Comparison of ENCODE assay signal across 22 cellular contexts in genomic region chr5:142086229-142086628, GRCh38.
"Had no signal": no experiment of that assay in that cellular context is flagged by ENCODE, and none has a peak within 500 bp of the region (broad histone marks: within the 10 kb centered on the region; RNA-seq: fewer than 3 reads in every experiment).

No MANE protein-coding gene starts in this region.

- H3K36me3 ChIP-seq: colonic mucosa, esophagus muscularis mucosa, esophagus squamous epithelium, gastrocnemius medialis, gastroesophageal sphincter, heart left ventricle, heart right ventricle had no signal

- H3K4me1 ChIP-seq: colonic mucosa, esophagus muscularis mucosa, esophagus squamous epithelium, foreskin keratinocyte, gastrocnemius medialis, gastroesophageal sphincter, heart right ventricle had no signal

- H3K9me3 ChIP-seq: colonic mucosa, esophagus muscularis mucosa, esophagus squamous epithelium, gastrocnemius medialis, gastroesophageal sphincter, heart left ventricle, heart right ventricle had no signal

- H3K27ac ChIP-seq: colonic mucosa, coronary artery, dorsolateral prefrontal cortex, epithelial cell of prostate, esophagus muscularis mucosa, esophagus squamous epithelium, foreskin keratinocyte, gastrocnemius medialis, gastroesophageal sphincter, heart left ventricle, heart right ventricle had no signal

- H3K4me3 ChIP-seq: colonic mucosa, coronary artery, dorsolateral prefrontal cortex, esophagus muscularis mucosa, esophagus squamous epithelium, gastrocnemius medialis, gastroesophageal sphincter, heart left ventricle, heart right ventricle had no signal

- H3K27me3 ChIP-seq: colonic mucosa, dorsolateral prefrontal cortex, gastrocnemius medialis, gastroesophageal sphincter, heart left ventricle, heart right ventricle had no signal

- DNase-seq: colonic mucosa; cortex of kidney; dermis blood vessel endothelial cell; dorsolateral prefrontal cortex; effector CD4-positive, alpha-beta T cell; effector CD8-positive, alpha-beta T cell; effector memory CD4-positive, alpha-beta T cell; effector memory CD8-positive, alpha-beta T cell; erythroblast; esophagus squamous epithelium; foreskin fibroblast; foreskin keratinocyte; foreskin melanocyte; gastrocnemius medialis; glutamatergic neuron; head of caudate nucleus; heart left ventricle; heart right ventricle had no signal
